15 cellular contexts compared by ENCODE assay signal in genomic region chr14:55749201-55749812, GRCh38.
DNase-seq lines count a peak whose midpoint lies in the region; ATAC-seq, FAIRE-seq and TF ChIP-seq lines count a peak whose summit lies in the region.
"Had no signal": no experiment of that assay in that cellular context is flagged by ENCODE, and none has a peak within 500 bp of the region (broad histone marks: within the 10 kb centered on the region; RNA-seq: fewer than 3 reads in every experiment).

No MANE protein-coding gene starts in this region.

- no peaks in the 10 kb centered on the region for H3K36me3 Mint-ChIP-seq in chondrocyte (ENCODE audit: low read depth)
- H3K36me3 Mint-ChIP-seq: activated naive CD8-positive, alpha-beta T cell treated with anti-CD3 and anti-CD28 coated beads for 36 hours; IgD-negative memory B cell; naive thymus-derived CD4-positive, alpha-beta T cell had no signal

- 88% methylated on average over 1 of the region's 1 CpG for WGBS in suprapubic skin

- 0 out of 2 replicates have a peak overlapping the region, but pooled peaks have one; percentile 3 for H3K4me3 ChIP-seq in Jurkat, Clone E6-1 (ENCODE audit: low read length)
- H3K4me3 ChIP-seq in keratinocyte (ENCODE audit: control insufficient read depth in 2 of 3, extremely low read depth in 1 of 3, insufficient read depth in 2 of 3, low read depth in 1 of 3, low read length in 3 of 3) = no peak overlapping the region
- H3K4me3 ChIP-seq in suprapubic skin = no peak overlapping the region

- peak; percentile 52 for DNase-seq in DMS79 (lab: John Stamatoyannopoulos, UW)
- DNase-seq in Jurkat, Clone E6-1 (ENCODE audit: low read depth, low spot score) = peak; percentile 96
- peak; percentile 84 for DNase-seq in SK-MEL-5 (ENCODE audit: low read depth, low spot score)
- no peak for DNase-seq in keratinocyte (ENCODE audit: low read depth, low spot score)
- no peak for DNase-seq in suprapubic skin (ENCODE audit: low spot score in 2 of 2)
- DNase-seq in chondrocyte (ENCODE audit: low spot score) = no peak
- DNase-seq: activated naive CD8-positive, alpha-beta T cell treated with anti-CD3 and anti-CD28 coated beads for 36 hours; cortex of kidney; kidney glomerular epithelial cell; naive thymus-derived CD4-positive, alpha-beta T cell; Right ventricle myocardium superior had no signal

- H3K79me2 ChIP-seq in keratinocyte (ENCODE audit: control insufficient read depth, insufficient read depth, low read length) = no peaks in the 10 kb centered on the region

- H3K4me1 ChIP-seq in keratinocyte (ENCODE audit: control insufficient read depth, extremely low read depth, insufficient read depth, low read length) (peaks cover 12% of the 10 kb centered on the region), suprapubic skin (peaks cover 24% of the 10 kb centered on the region)

- no peak overlapping the region for H3K27ac ChIP-seq in keratinocyte (ENCODE audit: control insufficient read depth, insufficient read depth, low read length)
- no peak overlapping the region for H3K27ac ChIP-seq in suprapubic skin

- ATAC-seq in GM19397 (IDR thresholded peaks at IDR 0.05; ENCODE audit: unreplicated experiment) = no peak
- no peak for ATAC-seq in HG02884 (IDR thresholded peaks at IDR 0.05; ENCODE audit: unreplicated experiment)
- ATAC-seq: naive thymus-derived CD4-positive, alpha-beta T cell had no signal

- peaks cover 14% of the 10 kb centered on the region for H3K4me1 Mint-ChIP-seq in chondrocyte (ENCODE audit: low read depth)
- H3K4me1 Mint-ChIP-seq: activated naive CD8-positive, alpha-beta T cell treated with anti-CD3 and anti-CD28 coated beads for 36 hours; IgD-negative memory B cell had no signal

- FAIRE-seq in keratinocyte (lab: Jason Lieb, UNC) = peak; percentile 62
- FAIRE-seq: frontal cortex had no signal

- no peak for TF ChIP-seq EP300 in suprapubic skin (IDR thresholded peaks at IDR 0.05)

- H3K9me3 ChIP-seq in keratinocyte (ENCODE audit: control insufficient read depth, low read depth, low read length) = no peaks in the 10 kb centered on the region
- H3K9me3 ChIP-seq in suprapubic skin = no peaks in the 10 kb centered on the region

- no peak overlapping the region for H2AFZ ChIP-seq in keratinocyte (ENCODE audit: control insufficient read depth, low read length)

- H3K4me3 Mint-ChIP-seq in chondrocyte (ENCODE audit: unreplicated experiment) = no peak overlapping the region
- H3K4me3 Mint-ChIP-seq: activated naive CD8-positive, alpha-beta T cell treated with anti-CD3 and anti-CD28 coated beads for 36 hours; IgD-negative memory B cell; naive thymus-derived CD4-positive, alpha-beta T cell had no signal

- H3K27ac Mint-ChIP-seq in chondrocyte (ENCODE audit: unreplicated experiment) = no peak overlapping the region
- H3K27ac Mint-ChIP-seq: activated naive CD8-positive, alpha-beta T cell treated with anti-CD3 and anti-CD28 coated beads for 36 hours; naive thymus-derived CD4-positive, alpha-beta T cell had no signal

- TF ChIP-seq POLR2A in suprapubic skin (IDR thresholded peaks at IDR 0.05) = no peak

- no peak overlapping the region for H3K9ac ChIP-seq in keratinocyte (ENCODE audit: control insufficient read depth, extremely low read depth, insufficient read depth, low read length)

- in situ Hi-C loops in SK-MEL-5 (cut with HindIII; ENCODE audit: low pct_unique_long_range_greater_than_20kb, low sequenced_read_pairs) = no loop called here

- H3K9me3 Mint-ChIP-seq in chondrocyte (ENCODE audit: low read depth) = no peaks in the 10 kb centered on the region
- H3K9me3 Mint-ChIP-seq: activated naive CD8-positive, alpha-beta T cell treated with anti-CD3 and anti-CD28 coated beads for 36 hours; IgD-negative memory B cell; naive thymus-derived CD4-positive, alpha-beta T cell had no signal

- no peaks in the 10 kb centered on the region for H3K9me1 ChIP-seq in keratinocyte (ENCODE audit: control insufficient read depth, extremely low read depth, insufficient read depth, low read length)

- dilution Hi-C loops in keratinocyte (cut with MboI; ENCODE audit: extremely low pct_ligation_motif_present, low sequenced_read_pairs) = no loop called here

- H3K4me2 ChIP-seq in keratinocyte (ENCODE audit: control insufficient read depth, extremely low read depth, insufficient read depth, low read depth, low read length) = no peak overlapping the region

- H3K27me3 ChIP-seq in keratinocyte (ENCODE audit: control insufficient read depth, extremely low read depth, insufficient read depth, low read length) = no peaks in the 10 kb centered on the region
- no peaks in the 10 kb centered on the region for H3K27me3 ChIP-seq in suprapubic skin

- H4K20me1 ChIP-seq in keratinocyte (ENCODE audit: control insufficient read depth, extremely low read depth, insufficient read depth, low read length) = no peaks in the 10 kb centered on the region

- H3K27me3 Mint-ChIP-seq in chondrocyte (ENCODE audit: low read depth) = no peaks in the 10 kb centered on the region
- H3K27me3 Mint-ChIP-seq: activated naive CD8-positive, alpha-beta T cell treated with anti-CD3 and anti-CD28 coated beads for 36 hours; IgD-negative memory B cell had no signal

- TF ChIP-seq CTCF in keratinocyte (optimal IDR thresholded peaks at IDR 0.05 in 1 of 3, IDR thresholded peaks at IDR 0.05 in 1 of 3, conservative IDR thresholded peaks at IDR 0.05 in 1 of 3; ENCODE audit: extremely low read depth in 1 of 3, insufficient read depth in 2 of 3, low read length in 3 of 3) (no peak), suprapubic skin (IDR thresholded peaks at IDR 0.05) (no peak), chondrocyte (IDR thresholded peaks at IDR 0.05) (no peak)

- H3K36me3 ChIP-seq in keratinocyte (ENCODE audit: control insufficient read depth in 2 of 2, extremely low read depth in 1 of 2, insufficient read depth in 2 of 2, low read length in 2 of 2) (no peaks in the 10 kb centered on the region), suprapubic skin (no peaks in the 10 kb centered on the region)

Comparison
In these comparisons a context has a peak if more than half of its experiments do, and no peak if none do; other contexts are left out.
1. DNase-seq: peak in DMS79 (single experiment), Jurkat, Clone E6-1 (single experiment) and SK-MEL-5 (single experiment); none in keratinocyte (single experiment), suprapubic skin (0 of 2) and chondrocyte (single experiment).